In the genomic region with DNA sequence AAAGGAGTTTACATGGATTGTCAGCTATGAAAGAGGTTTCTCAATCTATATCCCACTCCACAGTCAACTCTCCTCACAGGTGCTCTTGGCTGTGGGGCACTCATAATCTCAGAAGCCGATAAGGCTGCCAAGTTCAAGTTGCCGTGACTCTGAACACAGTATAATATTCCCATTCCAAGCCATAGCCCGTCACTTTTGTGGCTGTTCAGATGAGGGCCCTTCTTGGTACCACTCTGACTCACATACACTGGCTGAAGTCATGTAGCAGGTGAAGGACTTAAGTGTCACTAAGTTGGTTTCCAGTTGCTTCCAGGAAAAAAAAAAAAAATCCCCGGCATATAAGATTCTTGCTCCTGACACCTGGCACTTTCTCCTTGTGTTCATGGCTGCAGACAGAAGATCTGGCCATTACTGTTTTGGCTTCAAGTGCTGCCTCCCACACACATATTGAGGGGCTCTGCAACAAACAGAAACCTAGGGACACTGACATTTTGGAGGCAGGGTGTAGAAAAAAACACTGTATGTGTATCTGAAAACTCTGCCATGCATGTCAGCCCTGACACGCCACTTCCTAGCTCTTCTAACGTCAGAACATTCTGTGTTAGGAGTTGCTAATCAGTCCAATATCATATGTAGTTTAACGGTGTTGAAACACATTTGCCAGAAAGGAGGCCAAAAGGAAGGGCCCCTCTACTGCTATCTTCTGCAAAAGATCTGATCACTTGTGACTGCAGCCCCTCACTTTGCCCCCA, we compare ENCODE assay signal across 1 cellular context.
TF ChIP-seq lines count a peak whose summit lies in the region.

No MANE protein-coding gene starts in this region.

TF ChIP-seq in GM12878, 131 proteins besides CTCF, POLR2A, EP300 and RAD21 (continued from another document):
- TF ChIP-seq FOXM1 (IDR thresholded peaks at IDR 0.05; ENCODE audit: low read depth, low read length) (0 out of 2 replicates have a peak, but pooled peaks have one; percentile 9), ZZZ3 (IDR thresholded peaks at IDR 0.05; ENCODE audit: control insufficient read depth, insufficient read length, low read depth) (no peak), ETV6 (conservative IDR thresholded peaks at IDR 0.05 in 1 of 2, IDR thresholded peaks at IDR 0.05 in 1 of 2; ENCODE audit: borderline replicate concordance in 1 of 2, low read depth in 1 of 2) (peak in 1 of 2 experiments; percentile 27; a peak in 1 of 4 replicates), PAX5 (IDR thresholded peaks at IDR 0.05; ENCODE audit: borderline replicate concordance, low read depth, low read length) (peak; percentile 44; the same call in 1 of the 2 replicates), CREM (IDR thresholded peaks at IDR 0.05; ENCODE audit: low read depth) (peak; percentile 22; the same call in 1 of the 2 replicates), SREBF2 (IDR thresholded peaks at IDR 0.05; ENCODE audit: low read length) (no peak), EED (IDR thresholded peaks at IDR 0.05; ENCODE audit: low read depth) (peak; percentile 45; the same call in 1 of the 2 replicates), CREB1 (IDR thresholded peaks at IDR 0.05; ENCODE audit: low read depth) (peak; percentile 33; the same call in 1 of the 2 replicates), SP1 (IDR thresholded peaks at IDR 0.05; ENCODE audit: low read depth, low read length) (peak; percentile 17), ZNF384 (IDR thresholded peaks at IDR 0.05; ENCODE audit: borderline replicate concordance, low read depth, low read length) (no peak), GABPA (IDR thresholded peaks at IDR 0.05; ENCODE audit: low read depth) (0 out of 2 replicates have a peak, but pooled peaks have one; percentile 4)
- TF ChIP-seq, protein P1, sequence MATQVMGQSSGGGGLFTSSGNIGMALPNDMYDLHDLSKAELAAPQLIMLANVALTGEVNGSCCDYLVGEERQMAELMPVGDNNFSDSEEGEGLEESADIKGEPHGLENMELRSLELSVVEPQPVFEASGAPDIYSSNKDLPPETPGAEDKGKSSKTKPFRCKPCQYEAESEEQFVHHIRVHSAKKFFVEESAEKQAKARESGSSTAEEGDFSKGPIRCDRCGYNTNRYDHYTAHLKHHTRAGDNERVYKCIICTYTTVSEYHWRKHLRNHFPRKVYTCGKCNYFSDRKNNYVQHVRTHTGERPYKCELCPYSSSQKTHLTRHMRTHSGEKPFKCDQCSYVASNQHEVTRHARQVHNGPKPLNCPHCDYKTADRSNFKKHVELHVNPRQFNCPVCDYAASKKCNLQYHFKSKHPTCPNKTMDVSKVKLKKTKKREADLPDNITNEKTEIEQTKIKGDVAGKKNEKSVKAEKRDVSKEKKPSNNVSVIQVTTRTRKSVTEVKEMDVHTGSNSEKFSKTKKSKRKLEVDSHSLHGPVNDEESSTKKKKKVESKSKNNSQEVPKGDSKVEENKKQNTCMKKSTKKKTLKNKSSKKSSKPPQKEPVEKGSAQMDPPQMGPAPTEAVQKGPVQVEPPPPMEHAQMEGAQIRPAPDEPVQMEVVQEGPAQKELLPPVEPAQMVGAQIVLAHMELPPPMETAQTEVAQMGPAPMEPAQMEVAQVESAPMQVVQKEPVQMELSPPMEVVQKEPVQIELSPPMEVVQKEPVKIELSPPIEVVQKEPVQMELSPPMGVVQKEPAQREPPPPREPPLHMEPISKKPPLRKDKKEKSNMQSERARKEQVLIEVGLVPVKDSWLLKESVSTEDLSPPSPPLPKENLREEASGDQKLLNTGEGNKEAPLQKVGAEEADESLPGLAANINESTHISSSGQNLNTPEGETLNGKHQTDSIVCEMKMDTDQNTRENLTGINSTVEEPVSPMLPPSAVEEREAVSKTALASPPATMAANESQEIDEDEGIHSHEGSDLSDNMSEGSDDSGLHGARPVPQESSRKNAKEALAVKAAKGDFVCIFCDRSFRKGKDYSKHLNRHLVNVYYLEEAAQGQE (IDR thresholded peaks at IDR 0.05; ENCODE audit: low read depth, low read length) = no peak
